8 cellular contexts compared by ENCODE assay signal in the genomic region with DNA sequence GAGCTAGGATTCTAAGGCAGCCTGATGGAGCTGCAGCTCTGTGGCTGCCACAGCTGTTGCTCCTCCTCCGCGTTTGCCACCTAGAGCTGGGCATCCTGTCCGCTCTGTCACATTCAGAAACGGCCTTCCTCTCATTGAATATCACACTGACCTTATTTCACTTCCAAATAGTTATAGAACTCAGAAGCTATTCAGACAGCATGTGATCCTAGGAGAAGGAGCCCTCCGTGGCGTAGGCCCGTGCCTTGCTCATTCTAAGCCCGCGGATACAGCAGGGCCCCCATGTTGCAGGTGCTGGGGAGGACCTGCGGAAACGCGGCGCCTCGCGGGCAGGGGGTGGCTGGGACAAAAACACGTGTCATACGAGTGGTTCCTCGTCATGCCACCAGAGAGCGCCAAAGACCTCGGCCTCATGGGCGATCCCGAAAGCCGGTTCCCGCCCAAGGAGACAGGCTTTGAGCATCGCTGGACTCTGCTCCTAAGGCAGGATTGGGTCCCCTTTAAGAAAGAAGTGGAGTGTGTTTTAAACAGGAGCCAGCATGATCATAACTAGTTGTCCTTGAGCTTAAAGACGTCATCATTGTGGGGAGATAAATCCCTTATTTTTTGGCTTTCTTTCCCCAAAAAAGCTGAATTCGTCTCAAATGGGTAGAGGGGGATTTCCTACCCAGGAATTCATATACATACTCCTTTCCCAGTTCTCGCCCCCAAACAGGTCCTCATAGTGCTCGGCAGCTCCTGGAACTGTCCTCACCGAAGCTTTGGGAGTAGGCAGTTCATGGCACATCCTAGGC. TPM values are rescaled to one million over a fixed set of nuclear protein-coding genes. Genes with fewer than 3 reads are reported as not detected.
DNase-seq lines count a peak whose midpoint lies in the region; ATAC-seq and TF ChIP-seq lines count a peak whose summit lies in the region.

No MANE protein-coding gene starts in this region.

- peak overlapping the region; percentile 32 to 77 (median 65) for H3K4me2 ChIP-seq in BLaER1 treated with 17β-estradiol and CSF1 and Interleukin-3, amounts not matched to agents 10 nM and 100 nM

- no peak overlapping the region for H3K27ac ChIP-seq in BLaER1 treated with 17β-estradiol and CSF1 and Interleukin-3, amounts not matched to agents 10 nM and 100 nM
- H3K27ac ChIP-seq in effector memory CD4-positive, alpha-beta T cell (ENCODE audit: insufficient read depth, low read length, poor library complexity, severe bottlenecking): no peak overlapping the region

- H3K9ac ChIP-seq in BLaER1 treated with 17β-estradiol and CSF1 and Interleukin-3, amounts not matched to agents 10 nM and 100 nM: 0 out of 22 replicates have a peak overlapping the region, but pooled peaks of 1 of the 11 experiments have one; percentile 47

- TF ChIP-seq CTCF in activated CD8-positive, alpha-beta T cell treated with anti-CD3 and anti-CD28 coated beads for 36 hours (IDR thresholded peaks at IDR 0.05): peak; percentile 97
- TF ChIP-seq CTCF in mesothelial cell of epicardium (IDR thresholded peaks at IDR 0.05; ENCODE audit: unreplicated experiment): peak; percentile 73

- intact Hi-C loops in activated CD8-positive, alpha-beta T cell treated with anti-CD3 and anti-CD28 coated beads for 36 hours (cut with micrococcal nuclease): loop anchor here (5.0 to 10.0 kb wide), 4 partner anchors 164 to 677 kb away; no protein-coding TSS in a partner anchor

- peak overlapping the region; percentile 43 for H3K27ac Mint-ChIP-seq in activated CD8-positive, alpha-beta T cell treated with anti-CD3 and anti-CD28 coated beads for 36 hours
- H3K27ac Mint-ChIP-seq in mesothelial cell of epicardium: no peak overlapping the region

- CTCF ChIA-PET in activated CD8-positive, alpha-beta T cell treated with anti-CD3 and anti-CD28 coated beads for 36 hours (lab: Charles Lee): interaction anchor here (0.6 to 5.0 kb wide), 68 partner anchors 10 to 708 kb away, joined by 3 to 52 read pairs (median 4); a partner anchor contains a TSS

- H3K27me3 Mint-ChIP-seq in activated CD8-positive, alpha-beta T cell treated with anti-CD3 and anti-CD28 coated beads for 36 hours: peaks cover 2% of the 10 kb centered on the region
- H3K27me3 Mint-ChIP-seq in mesothelial cell of epicardium (ENCODE audit: low read depth): peaks cover 31% of the 10 kb centered on the region

- peak; percentile 88 for DNase-seq in NCI-H748 (lab: John Stamatoyannopoulos, UW; ENCODE audit: unreplicated experiment)
- peak; percentile 90 for DNase-seq in activated CD8-positive, alpha-beta T cell treated with anti-CD3 and anti-CD28 coated beads for 36 hours
- DNase-seq in effector memory CD4-positive, alpha-beta T cell: peak; percentile 52 to 69 (median 54)
- DNase-seq in mesothelial cell of epicardium (ENCODE audit: low spot score in 2 of 2, unreplicated experiment in 2 of 2): peak; percentile 49 to 82
- DNase-seq in stimulated activated CD8-positive, alpha-beta memory T cell treated with anti-CD3 and anti-CD28 coated beads, Interleukin-2, amount 100 ng/mL, for 48 hours (ENCODE audit: low read depth in 2 of 2): peak; percentile 69 to 77

- POLR2A ChIA-PET in activated CD8-positive, alpha-beta T cell treated with anti-CD3 and anti-CD28 coated beads for 36 hours (lab: Charles Lee): interaction anchor here (0.8 to 1.4 kb wide), 5 partner anchors 13 to 332 kb away, joined by 3 to 6 read pairs (median 3); no protein-coding TSS in a partner anchor

- peak; percentile 93 for ATAC-seq in GM19351 (IDR thresholded peaks at IDR 0.05; ENCODE audit: unreplicated experiment)
- peak; percentile 89 for ATAC-seq in HG03442 (IDR thresholded peaks at IDR 0.05; ENCODE audit: unreplicated experiment)
- peak; percentile 99 for ATAC-seq in activated CD8-positive, alpha-beta T cell treated with anti-CD3 and anti-CD28 coated beads for 36 hours

- H4K20me1 ChIP-seq in BLaER1 treated with 17β-estradiol and CSF1 and Interleukin-3, amounts not matched to agents 10 nM and 100 nM: no peaks in the 10 kb centered on the region

- H3K4me1 Mint-ChIP-seq in activated CD8-positive, alpha-beta T cell treated with anti-CD3 and anti-CD28 coated beads for 36 hours (ENCODE audit: low read depth): peaks cover 12% of the 10 kb centered on the region
- no peaks in the 10 kb centered on the region for H3K4me1 Mint-ChIP-seq in mesothelial cell of epicardium

- no peaks in the 10 kb centered on the region for H3K36me3 ChIP-seq in BLaER1 treated with 17β-estradiol and CSF1 and Interleukin-3, amounts not matched to agents 10 nM and 100 nM
- H3K36me3 ChIP-seq in effector memory CD4-positive, alpha-beta T cell (ENCODE audit: control insufficient read depth, insufficient read depth, low read length): no peaks in the 10 kb centered on the region

- peak overlapping the region; percentile 52 for H3K4me3 Mint-ChIP-seq in activated CD8-positive, alpha-beta T cell treated with anti-CD3 and anti-CD28 coated beads for 36 hours
- H3K4me3 Mint-ChIP-seq in mesothelial cell of epicardium: no peak overlapping the region

- H3K4me3 ChIP-seq in BLaER1 treated with 17β-estradiol and CSF1 and Interleukin-3, amounts not matched to agents 10 nM and 100 nM: peak overlapping the region in 2 of 10 experiments; percentile 22 to 35; a peak in 3 of 20 replicates
- H3K4me3 ChIP-seq in effector memory CD4-positive, alpha-beta T cell (ENCODE audit: insufficient read depth, low read depth, low read length, poor library complexity, severe bottlenecking): peak overlapping the region; percentile 27

- peaks cover 0 to 44% (median 29%) of the 10 kb centered on the region in 10 experiments; a peak in 15 of 20 replicates for H3K4me1 ChIP-seq in BLaER1 treated with 17β-estradiol and CSF1 and Interleukin-3, amounts not matched to agents 10 nM and 100 nM
- peaks cover 9% of the 10 kb centered on the region for H3K4me1 ChIP-seq in effector memory CD4-positive, alpha-beta T cell (ENCODE audit: control insufficient read depth, insufficient read depth, low read length, poor library complexity, severe bottlenecking)

- no peaks in the 10 kb centered on the region for H3K9me3 Mint-ChIP-seq in activated CD8-positive, alpha-beta T cell treated with anti-CD3 and anti-CD28 coated beads for 36 hours
- H3K9me3 Mint-ChIP-seq in mesothelial cell of epicardium: no peaks in the 10 kb centered on the region

- H3K36me3 Mint-ChIP-seq in activated CD8-positive, alpha-beta T cell treated with anti-CD3 and anti-CD28 coated beads for 36 hours (ENCODE audit: low read depth): no peaks in the 10 kb centered on the region
- no peaks in the 10 kb centered on the region for H3K36me3 Mint-ChIP-seq in mesothelial cell of epicardium

- no peaks in the 10 kb centered on the region for H3K27me3 ChIP-seq in BLaER1 treated with 17β-estradiol and CSF1 and Interleukin-3, amounts not matched to agents 10 nM and 100 nM
- H3K27me3 ChIP-seq in effector memory CD4-positive, alpha-beta T cell (replicated peaks; ENCODE audit: control insufficient read depth, insufficient read depth, low read length, poor library complexity, severe bottlenecking): no peaks in the 10 kb centered on the region

- no peaks in the 10 kb centered on the region for H3K9me3 ChIP-seq in BLaER1 treated with 17β-estradiol and CSF1 and Interleukin-3, amounts not matched to agents 10 nM and 100 nM (replicated peaks in 1 of 11)
- no peaks in the 10 kb centered on the region for H3K9me3 ChIP-seq in effector memory CD4-positive, alpha-beta T cell (ENCODE audit: control insufficient read depth, low read length)

RNA-seq across cellular contexts. Expression of a gene that starts 17.9 kb away (rescaled TPM):
- 10 to 100 TPM; 46.8 to 47.2 TPM for total RNA-seq in activated CD8-positive, alpha-beta T cell treated with anti-CD3 and anti-CD28 coated beads for 36 hours
- 24.7 to 26.7 TPM (median 25.4 TPM) in 3 replicates for total RNA-seq in mesothelial cell of epicardium
